In genomic region chr20:13243826-13244376, GRCh38 we compare ENCODE assay signal across 1 cellular context.
TF ChIP-seq lines count a peak whose summit lies in the region.

No MANE protein-coding gene starts in this region.

TF ChIP-seq in HepG2, 621 proteins besides CTCF, POLR2A, EP300 and RAD21 (continued from another document and continues in another):
- TF ChIP-seq THRA (CRISPR knock-in tag; IDR thresholded peaks at IDR 0.05; ENCODE audit: borderline replicate concordance) (peak; percentile 98), DBP (CRISPR knock-in tag; IDR thresholded peaks at IDR 0.05; ENCODE audit: not compliant biosample characterization) (no peak), TSC22D2 (CRISPR knock-in tag; IDR thresholded peaks at IDR 0.05; ENCODE audit: borderline replicate concordance) (0 out of 2 replicates have a peak, but pooled peaks have one; percentile 71), BCL6 (CRISPR knock-in tag; IDR thresholded peaks at IDR 0.05) (peak; percentile 99), JUND (CRISPR knock-in tag; IDR thresholded peaks at IDR 0.05) (peak; percentile 99), ZNF660 (CRISPR knock-in tag; IDR thresholded peaks at IDR 0.05; ENCODE audit: borderline replicate concordance, low read depth) (no peak), CHCHD3 (CRISPR knock-in tag; IDR thresholded peaks at IDR 0.05) (no peak), WIZ (CRISPR knock-in tag; IDR thresholded peaks at IDR 0.05) (no peak), ZNF768 (CRISPR knock-in tag; IDR thresholded peaks at IDR 0.05) (no peak), HMG20A (CRISPR knock-in tag; IDR thresholded peaks at IDR 0.05; ENCODE audit: borderline replicate concordance) (peak; percentile 100), MAF1 (CRISPR knock-in tag; IDR thresholded peaks at IDR 0.05; ENCODE audit: borderline replicate concordance) (peak; percentile 87; the same call in 1 of the 2 replicates), ELK4 (CRISPR knock-in tag; IDR thresholded peaks at IDR 0.05; ENCODE audit: borderline replicate concordance) (no peak), SRF (IDR thresholded peaks at IDR 0.05; ENCODE audit: low read depth, low read length) (peak; percentile 83; the same call in 1 of the 2 replicates), FOXC1 (CRISPR knock-in tag; IDR thresholded peaks at IDR 0.05; ENCODE audit: borderline replicate concordance) (no peak), HNRNPH1 (optimal IDR thresholded peaks at IDR 0.05; ENCODE audit: low read depth, low read length) (no peak), ZNF562 (CRISPR knock-in tag; IDR thresholded peaks at IDR 0.05; ENCODE audit: borderline replicate concordance) (no peak), CREB1 (IDR thresholded peaks at IDR 0.05) (peak; percentile 47), CREB1 (CRISPR knock-in tag; IDR thresholded peaks at IDR 0.05) (peak; percentile 77), ZNF614 (CRISPR knock-in tag; IDR thresholded peaks at IDR 0.05; ENCODE audit: borderline replicate concordance) (peak; percentile 100), AFF4 (CRISPR knock-in tag; IDR thresholded peaks at IDR 0.05) (no peak; the same call in 1 of the 2 replicates), SP1 (IDR thresholded peaks at IDR 0.05) (no peak), SP1 (CRISPR knock-in tag; IDR thresholded peaks at IDR 0.05) (0 out of 2 replicates have a peak, but pooled peaks have one; percentile 57), ZZZ3 (CRISPR knock-in tag; IDR thresholded peaks at IDR 0.05; ENCODE audit: borderline replicate concordance) (no peak), ZBTB43 (CRISPR knock-in tag; conservative IDR thresholded peaks at IDR 0.05) (peak; percentile 95), ZNF800 (CRISPR knock-in tag; IDR thresholded peaks at IDR 0.05) (peak; percentile 95; the same call in 1 of the 2 replicates), THAP11 (CRISPR knock-in tag; IDR thresholded peaks at IDR 0.05) (peak; percentile 88), BRCA1 (CRISPR knock-in tag; IDR thresholded peaks at IDR 0.05) (peak; percentile 95; the same call in 1 of the 2 replicates), NR3C1 (CRISPR knock-in tag; IDR thresholded peaks at IDR 0.05) (no peak), ZNF788 (CRISPR knock-in tag; IDR thresholded peaks at IDR 0.05; ENCODE audit: borderline replicate concordance) (peak; percentile 70; the same call in 1 of the 2 replicates), ZNF30 (CRISPR knock-in tag; IDR thresholded peaks at IDR 0.05) (no peak), TFE3 (CRISPR knock-in tag; IDR thresholded peaks at IDR 0.05) (peak; percentile 86), CBX2 (IDR thresholded peaks at IDR 0.05; ENCODE audit: low read depth, low read length) (no peak), CBX2 (CRISPR knock-in tag; IDR thresholded peaks at IDR 0.05; ENCODE audit: low read depth) (no peak), CREBL2 (CRISPR knock-in tag; IDR thresholded peaks at IDR 0.05; ENCODE audit: borderline replicate concordance) (0 out of 2 replicates have a peak, but pooled peaks have one; percentile 54), NBN (conservative IDR thresholded peaks at IDR 0.05) (no peak), ZNF264 (CRISPR knock-in tag; IDR thresholded peaks at IDR 0.05) (peak; percentile 97), ZFP41 (CRISPR knock-in tag; IDR thresholded peaks at IDR 0.05; ENCODE audit: borderline replicate concordance) (no peak), THAP8 (CRISPR knock-in tag; IDR thresholded peaks at IDR 0.05; ENCODE audit: borderline replicate concordance) (no peak), NFIC (IDR thresholded peaks at IDR 0.05; ENCODE audit: low read length) (peak; percentile 98), ATM (IDR thresholded peaks at IDR 0.05; ENCODE audit: borderline replicate concordance) (no peak), NFE2L2 (IDR thresholded peaks at IDR 0.05; ENCODE audit: low read length) (no peak), ZNF710 (CRISPR knock-in tag; IDR thresholded peaks at IDR 0.05; ENCODE audit: borderline replicate concordance) (peak; percentile 99), TCF7 (IDR thresholded peaks at IDR 0.05; ENCODE audit: low read depth) (peak; percentile 97), ZNF543 (CRISPR knock-in tag; IDR thresholded peaks at IDR 0.05) (peak; percentile 97), ARNTL (CRISPR knock-in tag; IDR thresholded peaks at IDR 0.05) (peak; percentile 85), SIN3B (IDR thresholded peaks at IDR 0.05; ENCODE audit: low read length) (no peak), MBD4 (IDR thresholded peaks at IDR 0.05; ENCODE audit: borderline replicate concordance, low read length) (peak; percentile 92; the same call in 1 of the 2 replicates), NFE2L1 (CRISPR knock-in tag; IDR thresholded peaks at IDR 0.05; ENCODE audit: borderline replicate concordance) (no peak), ZSCAN30 (CRISPR knock-in tag; IDR thresholded peaks at IDR 0.05) (no peak), ZNF160 (CRISPR knock-in tag; IDR thresholded peaks at IDR 0.05) (0 out of 2 replicates have a peak, but pooled peaks have one; percentile 67), RAD51 (IDR thresholded peaks at IDR 0.05; ENCODE audit: borderline replicate concordance) (no peak)
